ENCODE assay signal across 3 cellular contexts in the genomic region with DNA sequence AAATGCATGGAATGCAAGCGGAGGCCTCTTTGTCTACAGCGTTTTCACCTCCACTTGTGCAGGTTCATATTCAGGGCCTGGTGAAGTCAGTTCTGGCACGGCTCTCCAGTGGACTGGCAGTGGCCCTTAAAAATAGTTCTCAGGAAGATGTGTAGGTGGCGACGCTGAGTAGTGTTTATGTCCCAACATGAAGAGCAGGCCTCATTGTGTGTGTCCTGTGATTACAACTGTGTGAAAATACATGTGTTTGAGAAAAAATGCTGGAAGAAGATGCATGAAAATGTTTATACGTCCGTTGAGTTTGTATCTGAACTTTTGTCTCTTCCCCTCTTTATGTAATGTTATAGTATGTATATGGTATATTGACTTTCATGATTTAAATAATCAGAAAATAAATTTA.
A peak's percentile ranks its signal among the peaks of the same experiment; 100 is the strongest.
TF ChIP-seq lines count a peak whose summit lies in the region.

No MANE protein-coding gene starts in this region.

TF ChIP-seq in HCT116, 20 proteins besides CTCF, POLR2A, EP300 and RAD21:
- TF ChIP-seq YY1 (IDR thresholded peaks at IDR 0.05; ENCODE audit: extremely low read depth, insufficient replicate concordance, low read depth, low read length), result no peak
- TF ChIP-seq ZFX (IDR thresholded peaks at IDR 0.05), result peak; percentile 28; the same call in 1 of the 2 replicates
TF ChIP-seq in HCT116: peak in this region for 1.

TF ChIP-seq in GM12878, 131 proteins besides CTCF, POLR2A, EP300 and RAD21:
- TF ChIP-seq, protein P1, sequence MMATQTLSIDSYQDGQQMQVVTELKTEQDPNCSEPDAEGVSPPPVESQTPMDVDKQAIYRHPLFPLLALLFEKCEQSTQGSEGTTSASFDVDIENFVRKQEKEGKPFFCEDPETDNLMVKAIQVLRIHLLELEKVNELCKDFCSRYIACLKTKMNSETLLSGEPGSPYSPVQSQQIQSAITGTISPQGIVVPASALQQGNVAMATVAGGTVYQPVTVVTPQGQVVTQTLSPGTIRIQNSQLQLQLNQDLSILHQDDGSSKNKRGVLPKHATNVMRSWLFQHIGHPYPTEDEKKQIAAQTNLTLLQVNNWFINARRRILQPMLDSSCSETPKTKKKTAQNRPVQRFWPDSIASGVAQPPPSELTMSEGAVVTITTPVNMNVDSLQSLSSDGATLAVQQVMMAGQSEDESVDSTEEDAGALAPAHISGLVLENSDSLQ (IDR thresholded peaks at IDR 0.05), result no peak
- TF ChIP-seq SMC3 (IDR thresholded peaks at IDR 0.05; ENCODE audit: borderline replicate concordance, low read length) (peak; percentile 41; the same call in 1 of the 2 replicates), YY1 (IDR thresholded peaks at IDR 0.05; ENCODE audit: low read depth, low read length) (0 out of 2 replicates have a peak, but pooled peaks have one; percentile 27)
- TF ChIP-seq, protein P2, sequence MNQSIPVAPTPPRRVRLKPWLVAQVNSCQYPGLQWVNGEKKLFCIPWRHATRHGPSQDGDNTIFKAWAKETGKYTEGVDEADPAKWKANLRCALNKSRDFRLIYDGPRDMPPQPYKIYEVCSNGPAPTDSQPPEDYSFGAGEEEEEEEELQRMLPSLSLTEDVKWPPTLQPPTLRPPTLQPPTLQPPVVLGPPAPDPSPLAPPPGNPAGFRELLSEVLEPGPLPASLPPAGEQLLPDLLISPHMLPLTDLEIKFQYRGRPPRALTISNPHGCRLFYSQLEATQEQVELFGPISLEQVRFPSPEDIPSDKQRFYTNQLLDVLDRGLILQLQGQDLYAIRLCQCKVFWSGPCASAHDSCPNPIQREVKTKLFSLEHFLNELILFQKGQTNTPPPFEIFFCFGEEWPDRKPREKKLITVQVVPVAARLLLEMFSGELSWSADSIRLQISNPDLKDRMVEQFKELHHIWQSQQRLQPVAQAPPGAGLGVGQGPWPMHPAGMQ (IDR thresholded peaks at IDR 0.05; ENCODE audit: borderline replicate concordance), result no peak

TF ChIP-seq in HepG2, 621 proteins besides CTCF, POLR2A, EP300 and RAD21:
- TF ChIP-seq ZFY (CRISPR knock-in tag; IDR thresholded peaks at IDR 0.05) (peak; percentile 40; the same call in 1 of the 2 replicates), STAG1 (CRISPR knock-in tag; IDR thresholded peaks at IDR 0.05) (peak; percentile 75), CCAR2 (optimal IDR thresholded peaks at IDR 0.05; ENCODE audit: low read depth, low read length) (no peak), NBN (conservative IDR thresholded peaks at IDR 0.05) (no peak), SOX13 (IDR thresholded peaks at IDR 0.05) (no peak), SOX13 (CRISPR knock-in tag; conservative IDR thresholded peaks at IDR 0.05 in 1 of 2, IDR thresholded peaks at IDR 0.05 in 1 of 2) (peak in 1 of 2 experiments; percentile 24; a peak in 1 of 4 replicates), ZNF24 (IDR thresholded peaks at IDR 0.05) (no peak), NR2F6 (IDR thresholded peaks at IDR 0.05) (no peak), NR2F6 (CRISPR knock-in tag; IDR thresholded peaks at IDR 0.05) (no peak), GATAD2A (CRISPR knock-in tag; IDR thresholded peaks at IDR 0.05) (peak; percentile 35; the same call in 1 of the 2 replicates), SMC3 (IDR thresholded peaks at IDR 0.05; ENCODE audit: low read length) (peak; percentile 84), TEAD3 (CRISPR knock-in tag; optimal IDR thresholded peaks at IDR 0.05; ENCODE audit: borderline replicate concordance) (peak; percentile 10), ADNP (CRISPR knock-in tag; IDR thresholded peaks at IDR 0.05) (no peak)
- TF ChIP-seq, protein P3, sequence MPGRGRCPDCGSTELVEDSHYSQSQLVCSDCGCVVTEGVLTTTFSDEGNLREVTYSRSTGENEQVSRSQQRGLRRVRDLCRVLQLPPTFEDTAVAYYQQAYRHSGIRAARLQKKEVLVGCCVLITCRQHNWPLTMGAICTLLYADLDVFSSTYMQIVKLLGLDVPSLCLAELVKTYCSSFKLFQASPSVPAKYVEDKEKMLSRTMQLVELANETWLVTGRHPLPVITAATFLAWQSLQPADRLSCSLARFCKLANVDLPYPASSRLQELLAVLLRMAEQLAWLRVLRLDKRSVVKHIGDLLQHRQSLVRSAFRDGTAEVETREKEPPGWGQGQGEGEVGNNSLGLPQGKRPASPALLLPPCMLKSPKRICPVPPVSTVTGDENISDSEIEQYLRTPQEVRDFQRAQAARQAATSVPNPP (CRISPR knock-in tag; IDR thresholded peaks at IDR 0.05), result no peak
- TF ChIP-seq, protein P4, sequence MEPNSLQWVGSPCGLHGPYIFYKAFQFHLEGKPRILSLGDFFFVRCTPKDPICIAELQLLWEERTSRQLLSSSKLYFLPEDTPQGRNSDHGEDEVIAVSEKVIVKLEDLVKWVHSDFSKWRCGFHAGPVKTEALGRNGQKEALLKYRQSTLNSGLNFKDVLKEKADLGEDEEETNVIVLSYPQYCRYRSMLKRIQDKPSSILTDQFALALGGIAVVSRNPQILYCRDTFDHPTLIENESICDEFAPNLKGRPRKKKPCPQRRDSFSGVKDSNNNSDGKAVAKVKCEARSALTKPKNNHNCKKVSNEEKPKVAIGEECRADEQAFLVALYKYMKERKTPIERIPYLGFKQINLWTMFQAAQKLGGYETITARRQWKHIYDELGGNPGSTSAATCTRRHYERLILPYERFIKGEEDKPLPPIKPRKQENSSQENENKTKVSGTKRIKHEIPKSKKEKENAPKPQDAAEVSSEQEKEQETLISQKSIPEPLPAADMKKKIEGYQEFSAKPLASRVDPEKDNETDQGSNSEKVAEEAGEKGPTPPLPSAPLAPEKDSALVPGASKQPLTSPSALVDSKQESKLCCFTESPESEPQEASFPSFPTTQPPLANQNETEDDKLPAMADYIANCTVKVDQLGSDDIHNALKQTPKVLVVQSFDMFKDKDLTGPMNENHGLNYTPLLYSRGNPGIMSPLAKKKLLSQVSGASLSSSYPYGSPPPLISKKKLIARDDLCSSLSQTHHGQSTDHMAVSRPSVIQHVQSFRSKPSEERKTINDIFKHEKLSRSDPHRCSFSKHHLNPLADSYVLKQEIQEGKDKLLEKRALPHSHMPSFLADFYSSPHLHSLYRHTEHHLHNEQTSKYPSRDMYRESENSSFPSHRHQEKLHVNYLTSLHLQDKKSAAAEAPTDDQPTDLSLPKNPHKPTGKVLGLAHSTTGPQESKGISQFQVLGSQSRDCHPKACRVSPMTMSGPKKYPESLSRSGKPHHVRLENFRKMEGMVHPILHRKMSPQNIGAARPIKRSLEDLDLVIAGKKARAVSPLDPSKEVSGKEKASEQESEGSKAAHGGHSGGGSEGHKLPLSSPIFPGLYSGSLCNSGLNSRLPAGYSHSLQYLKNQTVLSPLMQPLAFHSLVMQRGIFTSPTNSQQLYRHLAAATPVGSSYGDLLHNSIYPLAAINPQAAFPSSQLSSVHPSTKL (CRISPR knock-in tag; IDR thresholded peaks at IDR 0.05), result 0 out of 2 replicates have a peak, but pooled peaks have one; percentile 16
- TF ChIP-seq, protein P5, sequence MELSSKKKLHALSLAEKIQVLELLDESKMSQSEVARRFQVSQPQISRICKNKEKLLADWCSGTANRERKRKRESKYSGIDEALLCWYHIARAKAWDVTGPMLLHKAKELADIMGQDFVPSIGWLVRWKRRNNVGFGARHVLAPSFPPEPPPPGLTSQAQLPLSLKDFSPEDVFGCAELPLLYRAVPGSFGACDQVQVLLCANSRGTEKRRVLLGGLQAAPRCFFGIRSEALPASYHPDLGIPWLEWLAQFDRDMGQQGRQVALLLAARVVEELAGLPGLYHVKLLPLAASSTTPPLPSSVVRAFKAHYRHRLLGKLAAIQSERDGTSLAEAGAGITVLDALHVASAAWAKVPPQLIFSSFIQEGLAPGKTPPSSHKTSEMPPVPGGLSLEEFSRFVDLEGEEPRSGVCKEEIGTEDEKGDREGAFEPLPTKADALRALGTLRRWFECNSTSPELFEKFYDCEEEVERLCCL (CRISPR knock-in tag; IDR thresholded peaks at IDR 0.05; ENCODE audit: borderline replicate concordance), result no peak
TF ChIP-seq in HepG2: peak in this region for 7.
